In the genomic region with DNA sequence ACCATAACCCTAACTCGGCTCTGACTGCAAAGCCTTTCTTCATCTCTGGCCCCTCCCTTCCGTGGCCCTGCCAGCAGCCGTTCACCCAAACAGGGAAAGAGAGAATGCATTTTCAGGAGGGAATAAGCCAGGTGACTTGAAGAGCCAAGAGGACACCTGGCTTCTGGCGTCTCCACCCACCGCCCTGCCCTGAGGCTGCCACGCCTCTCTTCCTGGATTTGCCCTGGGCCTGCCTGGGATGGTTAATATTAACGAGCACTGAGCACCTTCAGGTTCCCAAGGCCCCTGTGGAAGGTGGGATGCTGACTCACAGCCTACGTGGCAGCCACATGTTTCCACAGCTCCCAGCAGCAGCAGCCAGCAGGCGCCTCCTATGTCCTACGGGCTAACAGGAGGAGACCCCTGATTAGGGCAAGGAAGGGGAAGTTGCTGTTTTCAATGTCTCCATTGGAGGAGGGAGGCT, we compare ENCODE assay signal across 1 cellular context.
TF ChIP-seq lines count a peak whose summit lies in the region.

No MANE protein-coding gene starts in this region.

TF ChIP-seq in HepG2, 621 proteins besides CTCF, POLR2A, EP300 and RAD21 (continued from another document and continues in another):
- TF ChIP-seq ZBTB26 (CRISPR knock-in tag; IDR thresholded peaks at IDR 0.05; ENCODE audit: borderline replicate concordance) (peak; percentile 33; the same call in 1 of the 2 replicates), DMAP1 (CRISPR knock-in tag; IDR thresholded peaks at IDR 0.05) (peak; percentile 77), PHB2 (IDR thresholded peaks at IDR 0.05; ENCODE audit: partially characterized antibody) (no peak), ZEB1 (IDR thresholded peaks at IDR 0.05; ENCODE audit: insufficient replicate concordance, low read depth) (peak; percentile 91), MTF1 (CRISPR knock-in tag; IDR thresholded peaks at IDR 0.05) (no peak), FOSL2 (CRISPR knock-in tag; IDR thresholded peaks at IDR 0.05) (peak; percentile 93), IRF9 (CRISPR knock-in tag; IDR thresholded peaks at IDR 0.05; ENCODE audit: borderline replicate concordance) (peak; percentile 70; the same call in 1 of the 2 replicates), ZSCAN25 (CRISPR knock-in tag; IDR thresholded peaks at IDR 0.05) (no peak), TCF7L2 (IDR thresholded peaks at IDR 0.05; ENCODE audit: low read depth, low read length) (no peak), RNF2 (conservative IDR thresholded peaks at IDR 0.05; ENCODE audit: low read depth) (peak; percentile 56; the same call in 1 of the 2 replicates), ETV5 (CRISPR knock-in tag; IDR thresholded peaks at IDR 0.05; ENCODE audit: borderline replicate concordance) (no peak), RXRB (CRISPR knock-in tag; IDR thresholded peaks at IDR 0.05; ENCODE audit: borderline replicate concordance) (peak; percentile 34; the same call in 1 of the 2 replicates), ZSCAN31 (CRISPR knock-in tag; IDR thresholded peaks at IDR 0.05; ENCODE audit: low read depth) (0 out of 2 replicates have a peak, but pooled peaks have one; percentile 38), ZNF543 (CRISPR knock-in tag; IDR thresholded peaks at IDR 0.05) (no peak), HDAC2 (CRISPR knock-in tag; IDR thresholded peaks at IDR 0.05) (peak; percentile 19; the same call in 1 of the 2 replicates), HOXA3 (CRISPR knock-in tag; IDR thresholded peaks at IDR 0.05) (peak; percentile 54), ZFX (CRISPR knock-in tag; IDR thresholded peaks at IDR 0.05; ENCODE audit: low read depth) (0 out of 2 replicates have a peak, but pooled peaks have one; percentile 47), MIER3 (CRISPR knock-in tag; IDR thresholded peaks at IDR 0.05; ENCODE audit: borderline replicate concordance) (peak; percentile 35; the same call in 1 of the 2 replicates), ZNF629 (CRISPR knock-in tag; conservative IDR thresholded peaks at IDR 0.05) (no peak), NFYC (CRISPR knock-in tag; IDR thresholded peaks at IDR 0.05) (no peak), ZMYM4 (CRISPR knock-in tag; IDR thresholded peaks at IDR 0.05) (0 out of 2 replicates have a peak, but pooled peaks have one; percentile 20), YEATS4 (CRISPR knock-in tag; IDR thresholded peaks at IDR 0.05; ENCODE audit: borderline replicate concordance) (peak; percentile 40; the same call in 1 of the 2 replicates), MEIS1 (CRISPR knock-in tag; IDR thresholded peaks at IDR 0.05; ENCODE audit: borderline replicate concordance) (no peak), ZNF552 (CRISPR knock-in tag; IDR thresholded peaks at IDR 0.05; ENCODE audit: borderline replicate concordance) (no peak), CREM (IDR thresholded peaks at IDR 0.05) (no peak), CREM (CRISPR knock-in tag; IDR thresholded peaks at IDR 0.05) (no peak), KDM5B (CRISPR knock-in tag; IDR thresholded peaks at IDR 0.05; ENCODE audit: borderline replicate concordance) (peak; percentile 21; the same call in 1 of the 2 replicates), NFKB2 (CRISPR knock-in tag; IDR thresholded peaks at IDR 0.05; ENCODE audit: borderline replicate concordance) (peak; percentile 66; the same call in 1 of the 2 replicates), FOXO1 (CRISPR knock-in tag; IDR thresholded peaks at IDR 0.05) (no peak), ZNF746 (CRISPR knock-in tag; IDR thresholded peaks at IDR 0.05) (0 out of 2 replicates have a peak, but pooled peaks have one; percentile 23), ZNF331 (CRISPR knock-in tag; IDR thresholded peaks at IDR 0.05) (0 out of 2 replicates have a peak, but pooled peaks have one; percentile 17), MXI1 (IDR thresholded peaks at IDR 0.05; ENCODE audit: borderline replicate concordance, low read depth, low read length) (no peak), ZNF563 (CRISPR knock-in tag; IDR thresholded peaks at IDR 0.05) (0 out of 2 replicates have a peak, but pooled peaks have one; percentile 46), ZFY (CRISPR knock-in tag; IDR thresholded peaks at IDR 0.05) (peak; percentile 18; the same call in 1 of the 2 replicates), LCORL (IDR thresholded peaks at IDR 0.05) (no peak), LCORL (CRISPR knock-in tag; IDR thresholded peaks at IDR 0.05) (0 out of 2 replicates have a peak, but pooled peaks have one; percentile 44), NR0B2 (CRISPR knock-in tag; IDR thresholded peaks at IDR 0.05) (no peak), FOXA3 (CRISPR knock-in tag; IDR thresholded peaks at IDR 0.05) (0 out of 2 replicates have a peak, but pooled peaks have one; percentile 15), KDM6A (CRISPR knock-in tag; IDR thresholded peaks at IDR 0.05; ENCODE audit: low read depth) (no peak), E2F2 (CRISPR knock-in tag; IDR thresholded peaks at IDR 0.05; ENCODE audit: borderline replicate concordance) (0 out of 2 replicates have a peak, but pooled peaks have one; percentile 16), MYC (CRISPR knock-in tag; IDR thresholded peaks at IDR 0.05; ENCODE audit: borderline replicate concordance) (peak; percentile 58; the same call in 1 of the 2 replicates)
- TF ChIP-seq, protein P1, sequence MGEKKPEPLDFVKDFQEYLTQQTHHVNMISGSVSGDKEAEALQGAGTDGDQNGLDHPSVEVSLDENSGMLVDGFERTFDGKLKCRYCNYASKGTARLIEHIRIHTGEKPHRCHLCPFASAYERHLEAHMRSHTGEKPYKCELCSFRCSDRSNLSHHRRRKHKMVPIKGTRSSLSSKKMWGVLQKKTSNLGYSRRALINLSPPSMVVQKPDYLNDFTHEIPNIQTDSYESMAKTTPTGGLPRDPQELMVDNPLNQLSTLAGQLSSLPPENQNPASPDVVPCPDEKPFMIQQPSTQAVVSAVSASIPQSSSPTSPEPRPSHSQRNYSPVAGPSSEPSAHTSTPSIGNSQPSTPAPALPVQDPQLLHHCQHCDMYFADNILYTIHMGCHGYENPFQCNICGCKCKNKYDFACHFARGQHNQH (CRISPR knock-in tag; IDR thresholded peaks at IDR 0.05) = peak; percentile 30; the same call in 1 of the 2 replicates
- TF ChIP-seq, protein P2, sequence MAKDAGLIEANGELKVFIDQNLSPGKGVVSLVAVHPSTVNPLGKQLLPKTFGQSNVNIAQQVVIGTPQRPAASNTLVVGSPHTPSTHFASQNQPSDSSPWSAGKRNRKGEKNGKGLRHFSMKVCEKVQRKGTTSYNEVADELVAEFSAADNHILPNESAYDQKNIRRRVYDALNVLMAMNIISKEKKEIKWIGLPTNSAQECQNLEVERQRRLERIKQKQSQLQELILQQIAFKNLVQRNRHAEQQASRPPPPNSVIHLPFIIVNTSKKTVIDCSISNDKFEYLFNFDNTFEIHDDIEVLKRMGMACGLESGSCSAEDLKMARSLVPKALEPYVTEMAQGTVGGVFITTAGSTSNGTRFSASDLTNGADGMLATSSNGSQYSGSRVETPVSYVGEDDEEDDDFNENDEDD (CRISPR knock-in tag; IDR thresholded peaks at IDR 0.05; ENCODE audit: borderline replicate concordance) = peak; percentile 27; the same call in 1 of the 2 replicates
- TF ChIP-seq, protein P3, sequence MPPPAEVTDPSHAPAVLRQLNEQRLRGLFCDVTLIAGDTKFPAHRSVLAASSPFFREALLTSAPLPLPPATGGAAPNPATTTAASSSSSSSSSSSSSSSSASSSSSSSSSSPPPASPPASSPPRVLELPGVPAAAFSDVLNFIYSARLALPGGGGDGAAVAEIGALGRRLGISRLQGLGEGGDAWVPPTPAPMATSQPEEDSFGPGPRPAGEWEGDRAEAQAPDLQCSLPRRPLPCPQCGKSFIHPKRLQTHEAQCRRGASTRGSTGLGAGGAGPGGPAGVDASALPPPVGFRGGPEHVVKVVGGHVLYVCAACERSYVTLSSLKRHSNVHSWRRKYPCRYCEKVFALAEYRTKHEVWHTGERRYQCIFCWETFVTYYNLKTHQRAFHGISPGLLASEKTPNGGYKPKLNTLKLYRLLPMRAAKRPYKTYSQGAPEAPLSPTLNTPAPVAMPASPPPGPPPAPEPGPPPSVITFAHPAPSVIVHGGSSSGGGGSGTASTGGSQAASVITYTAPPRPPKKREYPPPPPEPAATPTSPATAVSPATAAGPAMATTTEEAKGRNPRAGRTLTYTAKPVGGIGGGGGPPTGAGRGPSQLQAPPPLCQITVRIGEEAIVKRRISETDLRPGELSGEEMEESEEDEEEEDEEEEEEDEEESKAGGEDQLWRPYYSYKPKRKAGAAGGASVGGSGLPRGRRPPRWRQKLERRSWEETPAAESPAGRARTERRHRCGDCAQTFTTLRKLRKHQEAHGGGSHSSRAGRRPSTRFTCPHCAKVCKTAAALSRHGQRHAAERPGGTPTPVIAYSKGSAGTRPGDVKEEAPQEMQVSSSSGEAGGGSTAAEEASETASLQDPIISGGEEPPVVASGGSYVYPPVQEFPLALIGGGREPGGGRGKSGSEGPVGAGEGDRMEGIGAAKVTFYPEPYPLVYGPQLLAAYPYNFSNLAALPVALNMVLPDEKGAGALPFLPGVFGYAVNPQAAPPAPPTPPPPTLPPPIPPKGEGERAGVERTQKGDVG (CRISPR knock-in tag; IDR thresholded peaks at IDR 0.05; ENCODE audit: borderline replicate concordance) = 0 out of 2 replicates have a peak, but pooled peaks have one; percentile 43
- TF ChIP-seq, protein P4, sequence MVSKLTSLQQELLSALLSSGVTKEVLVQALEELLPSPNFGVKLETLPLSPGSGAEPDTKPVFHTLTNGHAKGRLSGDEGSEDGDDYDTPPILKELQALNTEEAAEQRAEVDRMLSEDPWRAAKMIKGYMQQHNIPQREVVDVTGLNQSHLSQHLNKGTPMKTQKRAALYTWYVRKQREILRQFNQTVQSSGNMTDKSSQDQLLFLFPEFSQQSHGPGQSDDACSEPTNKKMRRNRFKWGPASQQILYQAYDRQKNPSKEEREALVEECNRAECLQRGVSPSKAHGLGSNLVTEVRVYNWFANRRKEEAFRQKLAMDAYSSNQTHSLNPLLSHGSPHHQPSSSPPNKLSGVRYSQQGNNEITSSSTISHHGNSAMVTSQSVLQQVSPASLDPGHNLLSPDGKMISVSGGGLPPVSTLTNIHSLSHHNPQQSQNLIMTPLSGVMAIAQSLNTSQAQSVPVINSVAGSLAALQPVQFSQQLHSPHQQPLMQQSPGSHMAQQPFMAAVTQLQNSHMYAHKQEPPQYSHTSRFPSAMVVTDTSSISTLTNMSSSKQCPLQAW (CRISPR knock-in tag; IDR thresholded peaks at IDR 0.05) = peak; percentile 97
- TF ChIP-seq, protein P5, sequence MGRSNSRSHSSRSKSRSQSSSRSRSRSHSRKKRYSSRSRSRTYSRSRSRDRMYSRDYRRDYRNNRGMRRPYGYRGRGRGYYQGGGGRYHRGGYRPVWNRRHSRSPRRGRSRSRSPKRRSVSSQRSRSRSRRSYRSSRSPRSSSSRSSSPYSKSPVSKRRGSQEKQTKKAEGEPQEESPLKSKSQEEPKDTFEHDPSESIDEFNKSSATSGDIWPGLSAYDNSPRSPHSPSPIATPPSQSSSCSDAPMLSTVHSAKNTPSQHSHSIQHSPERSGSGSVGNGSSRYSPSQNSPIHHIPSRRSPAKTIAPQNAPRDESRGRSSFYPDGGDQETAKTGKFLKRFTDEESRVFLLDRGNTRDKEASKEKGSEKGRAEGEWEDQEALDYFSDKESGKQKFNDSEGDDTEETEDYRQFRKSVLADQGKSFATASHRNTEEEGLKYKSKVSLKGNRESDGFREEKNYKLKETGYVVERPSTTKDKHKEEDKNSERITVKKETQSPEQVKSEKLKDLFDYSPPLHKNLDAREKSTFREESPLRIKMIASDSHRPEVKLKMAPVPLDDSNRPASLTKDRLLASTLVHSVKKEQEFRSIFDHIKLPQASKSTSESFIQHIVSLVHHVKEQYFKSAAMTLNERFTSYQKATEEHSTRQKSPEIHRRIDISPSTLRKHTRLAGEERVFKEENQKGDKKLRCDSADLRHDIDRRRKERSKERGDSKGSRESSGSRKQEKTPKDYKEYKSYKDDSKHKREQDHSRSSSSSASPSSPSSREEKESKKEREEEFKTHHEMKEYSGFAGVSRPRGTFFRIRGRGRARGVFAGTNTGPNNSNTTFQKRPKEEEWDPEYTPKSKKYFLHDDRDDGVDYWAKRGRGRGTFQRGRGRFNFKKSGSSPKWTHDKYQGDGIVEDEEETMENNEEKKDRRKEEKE (IDR thresholded peaks at IDR 0.05) = no peak
